In the genomic region with DNA sequence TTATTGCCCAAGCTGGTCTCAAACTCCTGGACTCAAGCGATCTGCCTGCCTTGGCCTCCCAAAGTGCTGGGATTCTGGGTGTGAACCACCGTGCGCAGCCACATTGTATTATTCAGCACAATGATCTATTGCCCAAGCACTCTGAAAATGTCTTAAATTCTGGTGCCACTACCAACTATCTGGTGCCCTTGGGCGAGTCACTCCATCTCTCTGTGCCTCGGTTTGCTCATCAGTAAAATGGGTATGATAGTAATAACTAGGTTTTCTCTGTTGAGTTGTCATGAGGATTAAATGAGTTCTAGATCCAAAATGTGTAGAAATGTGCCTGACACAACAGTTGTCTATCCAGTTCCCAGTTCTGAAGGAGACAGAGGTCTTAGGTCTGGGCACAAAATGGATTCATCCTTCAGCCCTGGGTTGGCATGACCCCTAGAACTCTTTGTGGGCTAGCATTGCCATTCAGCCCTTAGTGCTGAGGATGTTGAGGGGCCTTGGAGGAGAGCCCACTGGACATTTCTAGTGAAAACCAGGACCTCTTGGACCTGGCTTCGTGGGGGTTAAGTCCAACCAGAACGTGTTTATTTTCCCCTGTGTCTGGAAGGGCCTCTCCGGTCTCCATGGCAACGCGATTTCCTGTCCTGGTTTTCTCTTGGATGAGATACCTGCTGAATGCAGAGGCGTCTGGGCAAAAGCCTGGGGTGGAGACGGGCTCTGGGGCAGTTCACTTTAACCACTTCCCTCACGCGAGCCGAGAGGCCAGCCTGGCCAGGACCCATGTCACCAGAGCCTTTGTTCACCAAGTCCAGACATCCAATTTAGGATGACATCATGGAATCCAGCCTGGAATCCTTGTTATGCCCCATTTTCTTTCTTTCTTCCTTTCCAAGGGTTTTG, we compare ENCODE assay signal across 8 cellular contexts. TPM values are rescaled to one million over a fixed set of nuclear protein-coding genes. Genes with fewer than 3 reads are reported as not detected.
DNase-seq lines count a peak whose midpoint lies in the region; ATAC-seq, FAIRE-seq and TF ChIP-seq lines count a peak whose summit lies in the region.

No MANE protein-coding gene starts in this region.

- TF ChIP-seq RAD21 in A549 (conservative IDR thresholded peaks at IDR 0.05 in 1 of 2, IDR thresholded peaks at IDR 0.05 in 1 of 2), result no peak

- no peak for FAIRE-seq in A549 (lab: Jason Lieb, UNC)

- H3K27ac ChIP-seq in A549, result peak overlapping the region; percentile 42 to 82
- peak overlapping the region; percentile 18 for H3K27ac ChIP-seq in lower lobe of right lung
- peak overlapping the region; percentile 42 to 60 for H3K27ac ChIP-seq in uterus

- intact Hi-C loops in lower lobe of right lung (cut with DNase I) (no loop called here), uterus (cut with DNase I; ENCODE audit: low total_unique reads) (no loop called here)

- H3K9me3 ChIP-seq in A549 (no peaks in the 10 kb centered on the region), lower lobe of right lung (no peaks in the 10 kb centered on the region), uterus (no peaks in the 10 kb centered on the region), T-helper 17 cell (ENCODE audit: control insufficient read depth, low read length, poor library complexity, severe bottlenecking) (no peaks in the 10 kb centered on the region)

- no peak overlapping the region for H3K27ac Mint-ChIP-seq in T-helper 17 cell

- peak; percentile 58 to 79 for DNase-seq in A549 (ENCODE audit: low read depth in 1 of 2, low spot score in 1 of 2)
- peak; percentile 68 for DNase-seq in NCI-H1092 treated with DMSO at 0.1 percent for 48 hours (lab: John Stamatoyannopoulos, UW)
- DNase-seq in dedifferentiated amniotic fluid mesenchymal stem cell (ENCODE audit: extremely low spot score), result peak; percentile 53
- no peak for DNase-seq in lower lobe of right lung
- peak; percentile 83 to 85 for DNase-seq in uterus
- no peak for DNase-seq in activated T-cell treated with anti-CD3 and anti-CD28 coated beads for 4 hours
- no peak for DNase-seq in T-helper 17 cell

- CTCF ChIA-PET in A549 (lab: Yijun Ruan, JAX), result interaction anchor here (0.8 to 1.6 kb wide), 2 partner anchors 13 to 113 kb away, joined by 3 read pairs; no protein-coding TSS in a partner anchor

- TF ChIP-seq EP300 in A549 (IDR thresholded peaks at IDR 0.05), result no peak

- no peak overlapping the region for H3K4me3 Mint-ChIP-seq in T-helper 17 cell

- 38% methylated on average over 15 of the region's 15 CpGs for WGBS in A549 (ENCODE audit: missing lambda C conversion rate)

- H3K36me3 ChIP-seq in lower lobe of right lung (no peaks in the 10 kb centered on the region), uterus (no peaks in the 10 kb centered on the region)

- peaks cover 4% of the 10 kb centered on the region for H3K4me1 Mint-ChIP-seq in T-helper 17 cell

- POLR2A ChIA-PET in A549 (lab: Yijun Ruan, JAX), result no interaction called here

- no peaks in the 10 kb centered on the region for H3K27me3 ChIP-seq in lower lobe of right lung (ENCODE audit: low read depth)
- H3K27me3 ChIP-seq in uterus, result no peaks in the 10 kb centered on the region

- TF ChIP-seq CTCF in A549 (IDR thresholded peaks at IDR 0.05) (no peak), lower lobe of right lung (IDR thresholded peaks at IDR 0.05) (no peak), uterus (IDR thresholded peaks at IDR 0.05) (no peak)

- H3K4me1 ChIP-seq in A549 (peaks cover 27% of the 10 kb centered on the region), lower lobe of right lung (no peaks in the 10 kb centered on the region), uterus (no peaks in the 10 kb centered on the region)

- no peak overlapping the region for H3K4me3 ChIP-seq in A549
- no peak overlapping the region for H3K4me3 ChIP-seq in lower lobe of right lung
- no peak overlapping the region for H3K4me3 ChIP-seq in uterus

- peak overlapping the region; percentile 60 for H3K4me2 ChIP-seq in A549

- ATAC-seq in A549 (peak; percentile 49 to 72; a peak in 5 of 6 replicates), lower lobe of right lung (peak in 1 of 2 donors; percentile 36), T-helper 17 cell (no peak), HG02840 (IDR thresholded peaks at IDR 0.05; ENCODE audit: low FRiP score, unreplicated experiment) (no peak)

- H3K27me3 Mint-ChIP-seq in T-helper 17 cell, result peaks cover 14% of the 10 kb centered on the region

- TF ChIP-seq POLR2A in A549 (IDR thresholded peaks at IDR 0.05; ENCODE audit: low read length) (no peak), uterus (IDR thresholded peaks at IDR 0.05) (no peak)

- H3K36me3 Mint-ChIP-seq in T-helper 17 cell (ENCODE audit: low read depth), result peaks cover 4% of the 10 kb centered on the region

TF ChIP-seq in A549, 52 proteins besides CTCF, POLR2A, EP300 and RAD21 (continues in another document):
- no peak for TF ChIP-seq HOXA7 (CRISPR knock-in tag; IDR thresholded peaks at IDR 0.05)
- TF ChIP-seq HDAC2 (IDR thresholded peaks at IDR 0.05), result peak; percentile 93; the same call in 1 of the 2 replicates
- no peak for TF ChIP-seq ZSCAN20 (CRISPR knock-in tag; IDR thresholded peaks at IDR 0.05)
- TF ChIP-seq CBX8 (IDR thresholded peaks at IDR 0.05), result no peak
- no peak for TF ChIP-seq NR3C1 (IDR thresholded peaks at IDR 0.05)
- TF ChIP-seq ZFP36 (IDR thresholded peaks at IDR 0.05; ENCODE audit: borderline replicate concordance, partially characterized antibody), result no peak
- TF ChIP-seq E2F6 (IDR thresholded peaks at IDR 0.05; ENCODE audit: borderline replicate concordance, low read depth), result no peak; the same call in 1 of the 2 replicates
- TF ChIP-seq TFCP2L1 (CRISPR knock-in tag; IDR thresholded peaks at IDR 0.05), result no peak
- TF ChIP-seq CBX2 (IDR thresholded peaks at IDR 0.05; ENCODE audit: borderline replicate concordance, low read depth), result no peak
- TF ChIP-seq MAZ (IDR thresholded peaks at IDR 0.05; ENCODE audit: borderline replicate concordance, low read depth, low read length), result no peak
- no peak for TF ChIP-seq JUN (IDR thresholded peaks at IDR 0.05)
- 0 out of 2 replicates have a peak, but pooled peaks have one; percentile 63 for TF ChIP-seq CHD4 (IDR thresholded peaks at IDR 0.05; ENCODE audit: borderline replicate concordance)
- TF ChIP-seq KDM1A (IDR thresholded peaks at IDR 0.05; ENCODE audit: low read depth), result peak; percentile 95
- no peak for TF ChIP-seq HOXB5 (CRISPR knock-in tag; IDR thresholded peaks at IDR 0.05)
- no peak for TF ChIP-seq SMC3 (IDR thresholded peaks at IDR 0.05)
- no peak for TF ChIP-seq ESRRA (IDR thresholded peaks at IDR 0.05; ENCODE audit: borderline replicate concordance, low read length)
- TF ChIP-seq NFE2L2 (conservative IDR thresholded peaks at IDR 0.05; ENCODE audit: low read length), result no peak
- TF ChIP-seq REST (IDR thresholded peaks at IDR 0.05), result no peak
- TF ChIP-seq GATA3 (IDR thresholded peaks at IDR 0.05; ENCODE audit: borderline replicate concordance), result no peak
- no peak for TF ChIP-seq KDM5A (IDR thresholded peaks at IDR 0.05)
- TF ChIP-seq RFX5 (IDR thresholded peaks at IDR 0.05), result no peak
- TF ChIP-seq SREBF2 (IDR thresholded peaks at IDR 0.05), result no peak
- TF ChIP-seq, protein P1, sequence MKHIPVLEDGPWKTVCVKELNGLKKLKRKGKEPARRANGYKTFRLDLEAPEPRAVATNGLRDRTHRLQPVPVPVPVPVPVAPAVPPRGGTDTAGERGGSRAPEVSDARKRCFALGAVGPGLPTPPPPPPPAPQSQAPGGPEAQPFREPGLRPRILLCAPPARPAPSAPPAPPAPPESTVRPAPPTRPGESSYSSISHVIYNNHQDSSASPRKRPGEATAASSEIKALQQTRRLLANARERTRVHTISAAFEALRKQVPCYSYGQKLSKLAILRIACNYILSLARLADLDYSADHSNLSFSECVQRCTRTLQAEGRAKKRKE (CRISPR knock-in tag; IDR thresholded peaks at IDR 0.05; ENCODE audit: low read depth), result no peak

RNA-seq across cellular contexts. Expression of gene TNRC6A, which starts 43.7 kb away (rescaled TPM):
- polyA plus RNA-seq in A549 (2011; rRNA removed), result 51.6 and 61.2 TPM in 2 replicates
- polyA plus RNA-seq in A549 (2012; cell fraction: cytosol; rRNA removed), result 27.0 and 30.6 TPM in 2 replicates
- 77.1 and 86.0 TPM in 2 replicates for polyA plus RNA-seq in A549 (2012; cell fraction: nucleus; rRNA removed)
- polyA plus RNA-seq in A549 (2017; fragmentation: RNase III; extraction: RNeasy Plus Mini Kit Qiagen cat#74134 plus additional on column Dnase treatment), result 26.7 to 28.8 TPM (median 27.9 TPM) in 3 replicates
- polyA minus RNA-seq in A549 (2011; rRNA and poly(A)+ RNA removed), result 104 and 125 TPM in 2 replicates
- 49.4 TPM for total RNA-seq in lower lobe of right lung
- 100 to 1,000 TPM in 1 of 4 donors, 10 to 100 TPM in 3; 22.6 to 109 (median 49.2) TPM for total RNA-seq in uterus
- 10 to 100 TPM; 71.5 to 72.1 TPM for total RNA-seq in T-helper 17 cell

Comparison
In these comparisons a context has a peak if more than half of its experiments do, and no peak if none do; other contexts are left out.
1. ATAC-seq: peak in A549 (2 of 2); none in T-helper 17 cell (single experiment) and HG02840 (single experiment).
2. DNase-seq: peak in A549 (2 of 2), NCI-H1092 treated with DMSO at 0.1 percent for 48 hours (single experiment), dedifferentiated amniotic fluid mesenchymal stem cell (single experiment) and uterus (2 of 2); none in lower lobe of right lung (single experiment), activated T-cell treated with anti-CD3 and anti-CD28 coated beads for 4 hours (single experiment) and T-helper 17 cell (0 of 3).
3. Peak in every context shown above with its lines, with median percentiles within 50 percentile points of each other: H3K27ac ChIP-seq.